14 cellular contexts compared by ENCODE assay signal in genomic region chr1:54284781-54285563, GRCh38.
DNase-seq lines count a peak whose midpoint lies in the region; ATAC-seq and TF ChIP-seq lines count a peak whose summit lies in the region.
"Had no signal": no experiment of that assay in that cellular context is flagged by ENCODE, and none has a peak within 500 bp of the region (broad histone marks: within the 10 kb centered on the region; RNA-seq: fewer than 3 reads in every experiment).

No MANE protein-coding gene starts in this region.

- H3K9me3 ChIP-seq in stomach, result no peaks in the 10 kb centered on the region

- intact Hi-C loops in activated naive CD4-positive, alpha-beta T cell treated with anti-CD3 and anti-CD28 coated beads for 36 hours (cut with micrococcal nuclease), result loop anchor here (10.0 kb wide), 2 partner anchors 430 to 930 kb away; partner anchors contain the start of genes TTC4 and USP24
- intact Hi-C loops in activated CD8-positive, alpha-beta T cell treated with anti-CD3 and anti-CD28 coated beads for 36 hours (cut with micrococcal nuclease), result loop anchor here (5.0 to 10.0 kb wide), 3 partner anchors 72 to 200 kb away; no protein-coding TSS in a partner anchor
- intact Hi-C loops in stomach (cut with DNase I; ENCODE audit: low total_unique reads), result no loop called here

- peak overlapping the region; percentile 69 for H3K4me3 Mint-ChIP-seq in activated naive CD4-positive, alpha-beta T cell treated with anti-CD3 and anti-CD28 coated beads for 36 hours
- peak overlapping the region; percentile 74 for H3K4me3 Mint-ChIP-seq in activated CD8-positive, alpha-beta T cell treated with anti-CD3 and anti-CD28 coated beads for 36 hours
- peak overlapping the region; percentile 3 to 42 for H3K4me3 Mint-ChIP-seq in effector memory CD8-positive, alpha-beta T cell

- no peak for TF ChIP-seq POLR2A in stomach (IDR thresholded peaks at IDR 0.05)

- POLR2A ChIA-PET in activated CD8-positive, alpha-beta T cell treated with anti-CD3 and anti-CD28 coated beads for 36 hours (lab: Charles Lee), result interaction anchor here (0.9 to 2.8 kb wide), 12 partner anchors 8 to 122 kb away, joined by 3 to 16 read pairs (median 3); partner anchors contain the start of genes CYB5RL and MRPL37

- CTCF ChIA-PET in activated naive CD4-positive, alpha-beta T cell treated with anti-CD3 and anti-CD28 coated beads for 36 hours (lab: Charles Lee), result interaction anchor here (0.7 to 2.3 kb wide), 4 partner anchors 12 to 929 kb away, joined by 3 to 5 read pairs (median 4); no protein-coding TSS in a partner anchor
- CTCF ChIA-PET in activated CD8-positive, alpha-beta T cell treated with anti-CD3 and anti-CD28 coated beads for 36 hours (lab: Charles Lee), result interaction anchor here (1.1 to 1.6 kb wide), 6 partner anchors 8 to 199 kb away, joined by 3 to 4 read pairs (median 3); partner anchors contain the start of gene SSBP3

- H3K27me3 Mint-ChIP-seq in activated naive CD4-positive, alpha-beta T cell treated with anti-CD3 and anti-CD28 coated beads for 36 hours (ENCODE audit: low read depth), result no peaks in the 10 kb centered on the region
- H3K27me3 Mint-ChIP-seq in activated CD8-positive, alpha-beta T cell treated with anti-CD3 and anti-CD28 coated beads for 36 hours, result no peaks in the 10 kb centered on the region
- H3K27me3 Mint-ChIP-seq in effector memory CD8-positive, alpha-beta T cell, result no peaks in the 10 kb centered on the region

- H3K9me3 Mint-ChIP-seq in activated naive CD4-positive, alpha-beta T cell treated with anti-CD3 and anti-CD28 coated beads for 36 hours, result no peaks in the 10 kb centered on the region
- H3K9me3 Mint-ChIP-seq in activated CD8-positive, alpha-beta T cell treated with anti-CD3 and anti-CD28 coated beads for 36 hours, result no peaks in the 10 kb centered on the region
- H3K9me3 Mint-ChIP-seq in effector memory CD8-positive, alpha-beta T cell, result no peaks in the 10 kb centered on the region

- peaks cover 86% of the 10 kb centered on the region for H3K4me1 Mint-ChIP-seq in activated naive CD4-positive, alpha-beta T cell treated with anti-CD3 and anti-CD28 coated beads for 36 hours (ENCODE audit: low read depth)
- H3K4me1 Mint-ChIP-seq in activated CD8-positive, alpha-beta T cell treated with anti-CD3 and anti-CD28 coated beads for 36 hours (ENCODE audit: low read depth), result peaks cover 84% of the 10 kb centered on the region
- peaks cover 52 to 58% of the 10 kb centered on the region in 2 donors for H3K4me1 Mint-ChIP-seq in effector memory CD8-positive, alpha-beta T cell (ENCODE audit: low read depth in 2 of 2)

- peak overlapping the region; percentile 86 for H3K27ac Mint-ChIP-seq in activated naive CD4-positive, alpha-beta T cell treated with anti-CD3 and anti-CD28 coated beads for 36 hours
- peak overlapping the region; percentile 98 for H3K27ac Mint-ChIP-seq in activated CD8-positive, alpha-beta T cell treated with anti-CD3 and anti-CD28 coated beads for 36 hours
- peak overlapping the region; percentile 82 to 88 for H3K27ac Mint-ChIP-seq in effector memory CD8-positive, alpha-beta T cell

- no peak for TF ChIP-seq CTCF in activated CD8-positive, alpha-beta T cell treated with anti-CD3 and anti-CD28 coated beads for 36 hours (IDR thresholded peaks at IDR 0.05)
- no peak for TF ChIP-seq CTCF in stomach (IDR thresholded peaks at IDR 0.05)

- ATAC-seq in activated CD8-positive, alpha-beta T cell treated with anti-CD3 and anti-CD28 coated beads for 36 hours, result peak; percentile 64
- no peak for ATAC-seq in effector memory CD8-positive, alpha-beta T cell (replicated peaks)
- ATAC-seq in GM18520 (IDR thresholded peaks at IDR 0.05; ENCODE audit: unreplicated experiment) (no peak), GM18519 (IDR thresholded peaks at IDR 0.05; ENCODE audit: low FRiP score, unreplicated experiment) (no peak), GM21390 (IDR thresholded peaks at IDR 0.05; ENCODE audit: unreplicated experiment) (no peak)

- H3K4me3 ChIP-seq in stomach, result no peak overlapping the region
- H3K4me3 ChIP-seq: skin epidermis had no signal

- TF ChIP-seq EP300 in stomach (IDR thresholded peaks at IDR 0.05), result no peak

- peak overlapping the region in 3 of 5 donors; percentile 81 to 87 (median 83) for H3K27ac ChIP-seq in stomach
- H3K27ac ChIP-seq: RWPE1 had no signal

- peak; percentile 64 for DNase-seq in activated naive CD4-positive, alpha-beta T cell treated with anti-CD3 and anti-CD28 coated beads for 36 hours
- no peak for DNase-seq in activated naive CD4-positive, alpha-beta T cell treated with Interleukin-2 at 50 U/mL for 16 hours
- DNase-seq in activated CD8-positive, alpha-beta T cell treated with anti-CD3 and anti-CD28 coated beads for 36 hours, result peak; percentile 76
- DNase-seq in effector memory CD8-positive, alpha-beta T cell, result no peak
- DNase-seq in stomach, result no peak
- DNase-seq: hippocampal formation, IMR-90, NCI-H146, nucleus accumbens had no signal

- 73 to 81% (median 79%) methylated on average over 10 of the region's 10 CpGs for WGBS in stomach, 5 donors

- peaks cover 3% of the 10 kb centered on the region for H3K36me3 Mint-ChIP-seq in activated naive CD4-positive, alpha-beta T cell treated with anti-CD3 and anti-CD28 coated beads for 36 hours (ENCODE audit: low read depth)
- H3K36me3 Mint-ChIP-seq in activated CD8-positive, alpha-beta T cell treated with anti-CD3 and anti-CD28 coated beads for 36 hours (ENCODE audit: low read depth), result peaks cover 13% of the 10 kb centered on the region
- peaks cover 20% of the 10 kb centered on the region for H3K36me3 Mint-ChIP-seq in effector memory CD8-positive, alpha-beta T cell (ENCODE audit: insufficient read depth)

- H3K4me1 ChIP-seq in stomach, result peaks cover 68 to 96% (median 85%) of the 10 kb centered on the region in 4 donors

- no peaks in the 10 kb centered on the region for H3K27me3 ChIP-seq in stomach

- peaks cover 0 to 7% (median 5%) of the 10 kb centered on the region in 4 donors for H3K36me3 ChIP-seq in stomach

Comparison
In these comparisons a context has a peak if more than half of its experiments do, and no peak if none do; other contexts are left out.
1. DNase-seq: peak in activated naive CD4-positive, alpha-beta T cell treated with anti-CD3 and anti-CD28 coated beads for 36 hours (single experiment) and activated CD8-positive, alpha-beta T cell treated with anti-CD3 and anti-CD28 coated beads for 36 hours (single experiment); none in activated naive CD4-positive, alpha-beta T cell treated with Interleukin-2 at 50 U/mL for 16 hours (single experiment), effector memory CD8-positive, alpha-beta T cell (0 of 3) and stomach (single experiment).
2. H3K4me3 Mint-ChIP-seq: peak in every context shown above with its lines; median percentile 74 in activated CD8-positive, alpha-beta T cell treated with anti-CD3 and anti-CD28 coated beads for 36 hours; 69 in activated naive CD4-positive, alpha-beta T cell treated with anti-CD3 and anti-CD28 coated beads for 36 hours; 22 in effector memory CD8-positive, alpha-beta T cell.
3. Peak in every context shown above with its lines, with median percentiles within 50 percentile points of each other: H3K27ac Mint-ChIP-seq.